ENCODE assay signal across 8 cellular contexts in the genomic region with DNA sequence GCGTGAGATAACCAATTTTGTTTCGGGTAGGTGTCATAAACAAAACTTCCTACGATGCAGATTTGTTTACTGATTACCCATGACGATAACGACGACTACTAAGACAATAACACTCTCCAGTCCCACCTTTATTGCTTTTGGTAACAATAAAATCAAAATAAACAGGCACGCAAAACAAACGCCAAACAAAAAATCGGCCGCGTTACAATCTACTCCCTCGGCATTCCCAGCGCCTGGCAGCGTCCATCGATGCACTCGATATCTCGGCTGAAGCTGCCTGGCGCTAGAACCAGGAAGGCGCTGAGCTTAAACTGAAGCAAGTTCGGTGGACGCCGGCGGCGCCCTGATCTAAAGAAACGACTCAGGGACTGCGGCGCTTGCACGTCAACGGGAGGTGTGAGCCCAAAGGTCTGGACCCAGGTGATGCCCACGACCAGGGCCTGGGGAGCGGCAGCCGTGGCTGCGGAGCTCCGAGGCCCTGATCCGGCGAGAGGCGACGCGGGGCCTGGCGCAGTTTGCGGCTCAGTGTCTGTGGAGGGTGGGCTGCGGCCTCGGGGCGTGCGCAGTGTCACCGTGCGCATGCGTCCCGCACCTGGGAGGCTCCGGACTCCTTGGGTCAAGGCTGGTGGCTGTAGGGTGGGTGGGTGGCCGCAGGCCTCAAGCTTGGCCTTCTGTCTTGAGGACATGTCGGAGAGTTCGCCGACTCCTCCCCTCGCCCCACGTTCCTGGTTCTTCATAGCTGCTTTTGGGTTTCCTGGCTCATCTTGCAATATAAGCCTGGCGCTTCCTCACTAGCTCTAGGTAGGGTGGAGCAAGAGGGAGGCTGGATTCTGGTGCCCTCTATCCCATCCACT. TPM values are rescaled to one million over a fixed set of nuclear protein-coding genes. Genes with fewer than 3 reads are reported as not detected.
A peak's percentile ranks its signal among the peaks of the same experiment; 100 is the strongest.
DNase-seq lines count a peak whose midpoint lies in the region; ATAC-seq and TF ChIP-seq lines count a peak whose summit lies in the region.

A gene with protein sequence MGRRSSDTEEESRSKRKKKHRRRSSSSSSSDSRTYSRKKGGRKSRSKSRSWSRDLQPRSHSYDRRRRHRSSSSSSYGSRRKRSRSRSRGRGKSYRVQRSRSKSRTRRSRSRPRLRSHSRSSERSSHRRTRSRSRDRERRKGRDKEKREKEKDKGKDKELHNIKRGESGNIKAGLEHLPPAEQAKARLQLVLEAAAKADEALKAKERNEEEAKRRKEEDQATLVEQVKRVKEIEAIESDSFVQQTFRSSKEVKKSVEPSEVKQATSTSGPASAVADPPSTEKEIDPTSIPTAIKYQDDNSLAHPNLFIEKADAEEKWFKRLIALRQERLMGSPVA (plus strand): TSS at position 286 of the 854 bp plus-strand sequence. CDS start 12,016 bp downstream, outside the sequence.

- peaks cover 47% of the 10 kb centered on the region for H3K27me3 ChIP-seq in neural cell (ENCODE audit: insufficient read depth, low read depth, low read length)

- peak within 1 kb of the TSS; percentile 62 for H2AFZ ChIP-seq in neural cell (ENCODE audit: low read depth, low read length)

- H3F3A ChIP-seq in neural cell (ENCODE audit: insufficient read depth, low read length, poor library complexity, severe bottlenecking), result no peaks in the 10 kb centered on the region

- H3K27me3 Mint-ChIP-seq in stimulated activated naive CD8-positive, alpha-beta T cell treated with anti-CD3 and anti-CD28 coated beads, Interleukin-15, amount 100 ng/mL, for 72 hours, result peaks cover 42% of the 10 kb centered on the region

- H3K9me3 Mint-ChIP-seq in stimulated activated naive CD8-positive, alpha-beta T cell treated with anti-CD3 and anti-CD28 coated beads, Interleukin-15, amount 100 ng/mL, for 72 hours, result no peaks in the 10 kb centered on the region

- peak; percentile 89 for TF ChIP-seq POLR2A in Raji (IDR thresholded peaks at IDR 0.05; ENCODE audit: insufficient read depth, low read depth, low read length)

- TF ChIP-seq RAD21 in neural cell (conservative IDR thresholded peaks at IDR 0.05), result peak; percentile 56

- peak within 1 kb of the TSS; percentile 96 to 97 for H3K4me3 Mint-ChIP-seq in stimulated activated naive CD8-positive, alpha-beta T cell treated with anti-CD3 and anti-CD28 coated beads, Interleukin-15, amount 100 ng/mL, for 72 hours

- H3K27ac Mint-ChIP-seq in stimulated activated naive CD8-positive, alpha-beta T cell treated with anti-CD3 and anti-CD28 coated beads, Interleukin-15, amount 100 ng/mL, for 72 hours, result peak within 1 kb of the TSS; percentile 87 to 96

- peak within 1 kb of the TSS; percentile 73 for H3K9ac ChIP-seq in neural cell (ENCODE audit: low read length)

- H3K4me1 Mint-ChIP-seq in stimulated activated naive CD8-positive, alpha-beta T cell treated with anti-CD3 and anti-CD28 coated beads, Interleukin-15, amount 100 ng/mL, for 72 hours, result peaks cover 65% of the 10 kb centered on the region

- no peaks in the 10 kb centered on the region for H3K9me2 ChIP-seq in neural cell (ENCODE audit: insufficient read depth, low read length)

- H3K9me3 ChIP-seq in neural cell (ENCODE audit: low read length), result no peaks in the 10 kb centered on the region

- peak; percentile 87 for ATAC-seq in stimulated activated naive CD8-positive, alpha-beta T cell treated with anti-CD3 and anti-CD28 coated beads, Interleukin-15, amount 100 ng/mL, for 72 hours

- H4K20me1 ChIP-seq in neural cell (ENCODE audit: insufficient read depth), result no peaks in the 10 kb centered on the region

- H3K79me2 ChIP-seq in neural cell (replicated peaks; ENCODE audit: insufficient read depth, low read length), result peaks cover 13% of the 10 kb centered on the region

- peak within 1 kb of the TSS; percentile 92 for H3K4me2 ChIP-seq in neural cell (ENCODE audit: low read length)

- no peaks in the 10 kb centered on the region for H3K36me3 ChIP-seq in neural cell (ENCODE audit: insufficient read depth, low read length)

- TF ChIP-seq CTCF in LNCaP clone FGC (IDR thresholded peaks at IDR 0.05; ENCODE audit: control insufficient read depth, extremely low read depth, insufficient read depth) (no peak), fibroblast of the aortic adventitia (IDR thresholded peaks at IDR 0.05; ENCODE audit: insufficient read depth, low read length) (no peak), neural cell (IDR thresholded peaks at IDR 0.05; ENCODE audit: poor library complexity, severe bottlenecking) (peak; percentile 49)

- TF ChIP-seq EP300 in neural cell (conservative IDR thresholded peaks at IDR 0.05; ENCODE audit: poor library complexity, severe bottlenecking), result peak; percentile 62

- DNase-seq in Daoy (ENCODE audit: low read depth) (peak; percentile 92), H4 (ENCODE audit: low spot score) (peak; percentile 93), LNCaP clone FGC (ENCODE audit: low read depth) (peak; percentile 80), fibroblast of the aortic adventitia (ENCODE audit: low read depth) (peak; percentile 87)
- DNase-seq in activated T-helper 9 cell treated with anti-CD3 and anti-CD28 coated beads, Interleukin-2, amount 50 U/mL, for 16 hours (ENCODE audit: low read depth), result peak; percentile 54
- DNase-seq in stimulated activated naive CD8-positive, alpha-beta T cell treated with anti-CD3 and anti-CD28 coated beads, Interleukin-15, amount 100 ng/mL, for 72 hours, result peak; percentile 70 to 79

- H3K4me3 ChIP-seq in LNCaP clone FGC (ENCODE audit: low read depth, low read length) (peak within 1 kb of the TSS; percentile 82), fibroblast of the aortic adventitia (ENCODE audit: low read depth, low read length) (peak within 1 kb of the TSS; percentile 91), neural cell (ENCODE audit: low read length) (peak within 1 kb of the TSS; percentile 83)

- peak within 1 kb of the TSS; percentile 68 for H3K27ac ChIP-seq in neural cell (ENCODE audit: low read length)

TF ChIP-seq in neural cell, 6 proteins besides CTCF, POLR2A, EP300 and RAD21:
- TF ChIP-seq POLR2AphosphoS5 (IDR thresholded peaks at IDR 0.05) (peak; percentile 76), TAF1 (IDR thresholded peaks at IDR 0.05; ENCODE audit: low read depth) (peak; percentile 46), MXI1 (conservative IDR thresholded peaks at IDR 0.05; ENCODE audit: poor library complexity, severe bottlenecking) (peak; percentile 98), EZH2 (IDR thresholded peaks at IDR 0.05; ENCODE audit: borderline replicate concordance, insufficient read depth, low read length, poor library complexity, severe bottlenecking) (no peak), SMC3 (conservative IDR thresholded peaks at IDR 0.05; ENCODE audit: poor library complexity) (peak; percentile 66)
- TF ChIP-seq, protein P1, sequence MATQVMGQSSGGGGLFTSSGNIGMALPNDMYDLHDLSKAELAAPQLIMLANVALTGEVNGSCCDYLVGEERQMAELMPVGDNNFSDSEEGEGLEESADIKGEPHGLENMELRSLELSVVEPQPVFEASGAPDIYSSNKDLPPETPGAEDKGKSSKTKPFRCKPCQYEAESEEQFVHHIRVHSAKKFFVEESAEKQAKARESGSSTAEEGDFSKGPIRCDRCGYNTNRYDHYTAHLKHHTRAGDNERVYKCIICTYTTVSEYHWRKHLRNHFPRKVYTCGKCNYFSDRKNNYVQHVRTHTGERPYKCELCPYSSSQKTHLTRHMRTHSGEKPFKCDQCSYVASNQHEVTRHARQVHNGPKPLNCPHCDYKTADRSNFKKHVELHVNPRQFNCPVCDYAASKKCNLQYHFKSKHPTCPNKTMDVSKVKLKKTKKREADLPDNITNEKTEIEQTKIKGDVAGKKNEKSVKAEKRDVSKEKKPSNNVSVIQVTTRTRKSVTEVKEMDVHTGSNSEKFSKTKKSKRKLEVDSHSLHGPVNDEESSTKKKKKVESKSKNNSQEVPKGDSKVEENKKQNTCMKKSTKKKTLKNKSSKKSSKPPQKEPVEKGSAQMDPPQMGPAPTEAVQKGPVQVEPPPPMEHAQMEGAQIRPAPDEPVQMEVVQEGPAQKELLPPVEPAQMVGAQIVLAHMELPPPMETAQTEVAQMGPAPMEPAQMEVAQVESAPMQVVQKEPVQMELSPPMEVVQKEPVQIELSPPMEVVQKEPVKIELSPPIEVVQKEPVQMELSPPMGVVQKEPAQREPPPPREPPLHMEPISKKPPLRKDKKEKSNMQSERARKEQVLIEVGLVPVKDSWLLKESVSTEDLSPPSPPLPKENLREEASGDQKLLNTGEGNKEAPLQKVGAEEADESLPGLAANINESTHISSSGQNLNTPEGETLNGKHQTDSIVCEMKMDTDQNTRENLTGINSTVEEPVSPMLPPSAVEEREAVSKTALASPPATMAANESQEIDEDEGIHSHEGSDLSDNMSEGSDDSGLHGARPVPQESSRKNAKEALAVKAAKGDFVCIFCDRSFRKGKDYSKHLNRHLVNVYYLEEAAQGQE (IDR thresholded peaks at IDR 0.05; ENCODE audit: borderline replicate concordance), result peak; percentile 52

RNA-seq across cellular contexts. Expression of the gene that starts here (rescaled TPM):
- total RNA-seq in Daoy (2014; rRNA removed; shearing (Covaris generic)), result 58.7 and 70.2 TPM in 2 replicates
- 78.5 and 89.7 TPM in 2 replicates for total RNA-seq in H4 (2014; rRNA removed; shearing (Covaris generic))
- 45.8 and 50.9 TPM in 2 replicates for total RNA-seq in fibroblast of the aortic adventitia (ENCODE audit: low replicate concordance)
- polyA plus RNA-seq in neural cell, result 22.6 and 28.1 TPM in 2 replicates
- polyA minus RNA-seq in neural cell, result 57.5 and 69.6 TPM in 2 replicates

Comparison
In these comparisons a context has a peak if more than half of its experiments do, and no peak if none do; other contexts are left out.
1. Peak in every context shown above with its lines: DNase-seq, ATAC-seq, H3K4me3 ChIP-seq and H3K27ac ChIP-seq.